Comparison of ENCODE assay signal across 8 cellular contexts in genomic region chr20:21808863-21809664, GRCh38.
DNase-seq lines count a peak whose midpoint lies in the region; ATAC-seq lines count a peak whose summit lies in the region.
"Had no signal": no experiment of that assay in that cellular context is flagged by ENCODE, and none has a peak within 500 bp of the region (broad histone marks: within the 10 kb centered on the region; RNA-seq: fewer than 3 reads in every experiment).

No MANE protein-coding gene starts in this region.

- H4K20me1 ChIP-seq in Karpas-422 (ENCODE audit: insufficient read depth, low read depth, low read length) = no peaks in the 10 kb centered on the region; the same call in 1 of the 2 replicates

- no peaks in the 10 kb centered on the region for H3K9me3 ChIP-seq in Karpas-422 (ENCODE audit: low read length)

- H3K9me2 ChIP-seq in Karpas-422 (replicated peaks; ENCODE audit: insufficient read depth, low read length) = no peaks in the 10 kb centered on the region

- peak overlapping the region; percentile 77 for H3K4me2 ChIP-seq in Karpas-422 (ENCODE audit: low read depth, low read length, poor library complexity, severe bottlenecking)

- H3K4me1 ChIP-seq in Karpas-422 (ENCODE audit: low read length) = peaks cover 39% of the 10 kb centered on the region
- H3K4me1 ChIP-seq: SJSA1 had no signal

- H2AFZ ChIP-seq in Karpas-422 (ENCODE audit: low read length) = no peak overlapping the region

- no peaks in the 10 kb centered on the region for H3K36me3 ChIP-seq in Karpas-422 (ENCODE audit: insufficient read depth, low read length)
- H3K36me3 ChIP-seq: SJSA1 had no signal

- no peak overlapping the region for H3K4me3 ChIP-seq in Karpas-422 (ENCODE audit: low read length)
- H3K4me3 ChIP-seq: SJSA1 had no signal

- peak; percentile 91 for DNase-seq in Karpas-422
- peak; percentile 10 for DNase-seq in activated T-cell treated with anti-CD3 and anti-CD28 coated beads for 24 hours (ENCODE audit: low read depth)
- peak; percentile 38 for DNase-seq in iPS DF 4.7 (ENCODE audit: extremely low read depth, low spot score)
- peak; percentile 27 to 54 for DNase-seq in stimulated activated CD4-positive, alpha-beta T cell treated with anti-CD3 and anti-CD28 coated beads, Interleukin-4, amount 100 ng/mL, for 48 hours (ENCODE audit: low read depth in 2 of 2)

- no peak overlapping the region for H3K27ac ChIP-seq in Karpas-422 (ENCODE audit: low read length)
- H3K27ac ChIP-seq: SJSA1 had no signal

- ATAC-seq in GM18519 (IDR thresholded peaks at IDR 0.05; ENCODE audit: low FRiP score, unreplicated experiment) (peak; percentile 55), HG02938 (IDR thresholded peaks at IDR 0.05; ENCODE audit: unreplicated experiment) (no peak), GM21737 (IDR thresholded peaks at IDR 0.05; ENCODE audit: unreplicated experiment) (no peak)

- peak overlapping the region; percentile 23 for H3K9ac ChIP-seq in Karpas-422 (ENCODE audit: low read length)

- H3K27me3 ChIP-seq in Karpas-422 (ENCODE audit: low read length) = no peaks in the 10 kb centered on the region
- H3K27me3 ChIP-seq: SJSA1 had no signal

- H3K79me2 ChIP-seq in Karpas-422 (ENCODE audit: low read length) = no peaks in the 10 kb centered on the region

Comparison
In these comparisons a context has a peak if more than half of its experiments do, and no peak if none do; other contexts are left out.
1. DNase-seq: peak in every context shown above with its lines; median percentile 91 in Karpas-422; 40 in stimulated activated CD4-positive, alpha-beta T cell treated with anti-CD3 and anti-CD28 coated beads, Interleukin-4, amount 100 ng/mL, for 48 hours; 38 in iPS DF 4.7; 10 in activated T-cell treated with anti-CD3 and anti-CD28 coated beads for 24 hours.